Comparison of ENCODE assay signal across 8 cellular contexts in the genomic region with DNA sequence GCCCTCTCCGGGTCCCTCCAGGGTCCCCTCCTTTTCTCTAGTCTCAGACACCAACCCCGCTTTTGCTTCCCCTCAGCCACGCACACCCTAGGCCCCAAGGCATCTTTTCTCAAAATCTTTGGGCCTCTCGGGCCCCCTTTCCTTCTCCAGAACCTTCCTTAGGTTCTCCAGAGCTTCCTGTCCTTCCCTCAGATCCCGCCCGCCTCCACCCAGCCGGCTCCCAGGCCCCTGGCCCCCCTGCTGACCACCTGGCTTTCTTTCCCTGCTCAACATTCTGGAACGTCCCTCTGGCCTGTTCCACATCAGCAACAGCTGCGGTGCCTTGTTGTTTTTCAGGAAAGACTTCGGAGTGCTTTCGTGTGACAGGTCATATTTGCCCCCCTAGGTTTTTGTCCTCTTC. TPM values are rescaled to one million over a fixed set of nuclear protein-coding genes. Genes with fewer than 3 reads are reported as not detected.
DNase-seq lines count a peak whose midpoint lies in the region; ATAC-seq and TF ChIP-seq lines count a peak whose summit lies in the region.

No MANE protein-coding gene starts in this region.

- H3K27ac Mint-ChIP-seq in T-helper 17 cell = peak overlapping the region; percentile 100

- peak overlapping the region; percentile 50 for H3K4me3 ChIP-seq in GM12864 (ENCODE audit: low read depth, low read length)
- H3K4me3 ChIP-seq in gastroesophageal sphincter = peak overlapping the region; percentile 77 to 90

- H3K4me1 Mint-ChIP-seq in T-helper 17 cell = peaks cover 55% of the 10 kb centered on the region

- 19 to 32% methylated on average over 7 to 11 of the region's 11 CpGs for WGBS in gastroesophageal sphincter (ENCODE audit: low coverage in 1 of 2), 2 donors

- no peak for TF ChIP-seq POLR2A in gastroesophageal sphincter (IDR thresholded peaks at IDR 0.05)

- H3K4me1 ChIP-seq in gastroesophageal sphincter = peaks cover 0 to 41% (median 15%) of the 10 kb centered on the region in 3 donors

- H3K9me3 ChIP-seq in T-helper 17 cell (ENCODE audit: control insufficient read depth, low read length, poor library complexity, severe bottlenecking) = no peaks in the 10 kb centered on the region
- H3K9me3 ChIP-seq in gastroesophageal sphincter = no peaks in the 10 kb centered on the region

- peak overlapping the region; percentile 99 for H3K4me3 Mint-ChIP-seq in T-helper 17 cell

- no peaks in the 10 kb centered on the region for H3K27me3 Mint-ChIP-seq in T-helper 17 cell

- peaks cover 14% of the 10 kb centered on the region for H3K36me3 Mint-ChIP-seq in T-helper 17 cell (ENCODE audit: low read depth)

- TF ChIP-seq CTCF in GM12864 (IDR thresholded peaks at IDR 0.05; ENCODE audit: low read depth, low read length, missing control alignments) = no peak
- no peak for TF ChIP-seq CTCF in gastroesophageal sphincter (IDR thresholded peaks at IDR 0.05)

- no peaks in the 10 kb centered on the region for H3K27me3 ChIP-seq in gastroesophageal sphincter

- no peak for ATAC-seq in T-helper 17 cell
- ATAC-seq in gastroesophageal sphincter = no peak
- no peak for ATAC-seq in GM19351 (IDR thresholded peaks at IDR 0.05; ENCODE audit: unreplicated experiment)
- no peak for ATAC-seq in GM21381 (IDR thresholded peaks at IDR 0.05; ENCODE audit: unreplicated experiment)

- H3K27ac ChIP-seq in gastroesophageal sphincter = peak overlapping the region in 3 of 4 donors; percentile 81 to 84 (median 83)

- peaks cover 0 to 13% of the 10 kb centered on the region in 2 donors for H3K36me3 ChIP-seq in gastroesophageal sphincter

- DNase-seq in GM12864 (ENCODE audit: low read depth) (no peak), T-helper 17 cell (no peak), retina (peak; percentile 37), cerebellar nuclear complex (lab: John Stamatoyannopoulos, UW) (no peak), NCI-H1417 (lab: John Stamatoyannopoulos, UW) (no peak)

- TF ChIP-seq EP300 in gastroesophageal sphincter (IDR thresholded peaks at IDR 0.05) = no peak

RNA-seq across cellular contexts. Expression of a gene that starts 1.2 kb away (rescaled TPM):
- total RNA-seq in T-helper 17 cell (10 to 100 TPM; 70.2 to 71.2 TPM), gastroesophageal sphincter (10 to 100 TPM; 10.5 to 36.9 (median 17.1) TPM)

RNA-seq across cellular contexts. Expression of a gene that starts 35.3 kb away (rescaled TPM):
- total RNA-seq in T-helper 17 cell (1 to 10 TPM; 1.3 TPM), gastroesophageal sphincter (10 to 100 TPM in 2 of 4 donors, 1 to 10 TPM in 1, under 1 TPM in 1; 0.81 to 51.6 (median 6.9) TPM)

RNA-seq across cellular contexts. Expression of a gene that starts 39.9 kb away (rescaled TPM):
- total RNA-seq in T-helper 17 cell = 10 to 100 TPM; 12.0 to 14.3 TPM
- total RNA-seq in gastroesophageal sphincter = 10 to 100 TPM; 13.7 to 30.0 (median 15.5) TPM
